In genomic region chr1:60859111-60859510, GRCh38 we compare ENCODE assay signal across 32 cellular contexts.
"Had no signal": no experiment of that assay in that cellular context is flagged by ENCODE, and none has a peak within 500 bp of the region (broad histone marks: within the 10 kb centered on the region; RNA-seq: fewer than 3 reads in every experiment).

No MANE protein-coding gene starts in this region.

- H3K9me3 Mint-ChIP-seq: activated B cell treated with CpG ODN at 0.5 μM for 24 hours; activated CD4-positive, alpha-beta memory T cell treated with anti-CD3 and anti-CD28 coated beads for 36 hours; activated CD4-positive, alpha-beta T cell treated with anti-CD3 and anti-CD28 coated beads, Interleukin-2, amount 10 ng/mL, durations not matched to agents 24 days and 14 days; activated CD8-positive, alpha-beta T cell treated with anti-CD3 and anti-CD28 coated beads for 36 hours; activated naive CD4-positive, alpha-beta T cell treated with anti-CD3 and anti-CD28 coated beads, Interleukin-2, amount 10 ng/mL, durations not matched to agents 7 days and 5 days; activated naive CD4-positive, alpha-beta T cell treated with anti-CD3 and anti-CD28 coated beads, Interleukin-2, amount 50 U/mL, for 24 hours; activated naive CD8-positive, alpha-beta T cell treated with anti-CD3 and anti-CD28 coated beads, Interleukin-2, amount 10 ng/mL, durations not matched to agents 7 days and 5 days; activated naive CD8-positive, alpha-beta T cell treated with anti-CD3 and anti-CD28 coated beads, Interleukin-2, amount 50 U/mL, for 24 hours; activated T-cell treated with anti-CD3 and anti-CD28 coated beads, Interleukin-2, amount 50 U/mL, for 24 hours; activated T-helper 2 cell treated with anti-CD3 and anti-CD28 coated beads, Interferon-gamma antibody, Interleukin-2, Interleukin-4, amounts not matched to agents 10 μg/mL and 5 μg/mL and 100 μg/mL, durations not matched to agents 14 hours and 24 hours and 36 hours; T-helper 1 cell treated with Interleukin-12 subunit alpha and Interleukin-12 subunit beta and Interleukin-4 antibody, amounts not matched to agents 30 μg/mL and 1 μg/mL, for 36 hours; T-helper 2 cell treated with Interferon-gamma antibody and Interleukin-4, amounts not matched to agents 5 μg/mL and 100 μg/mL, for 36 hours had no signal

- H3K4me3 Mint-ChIP-seq: activated B cell treated with CpG ODN at 0.5 μM for 24 hours; activated CD4-positive, alpha-beta memory T cell treated with anti-CD3 and anti-CD28 coated beads for 36 hours; activated CD4-positive, alpha-beta T cell treated with anti-CD3 and anti-CD28 coated beads, Interleukin-2, amount 10 ng/mL, durations not matched to agents 24 days and 14 days; activated CD8-positive, alpha-beta memory T cell treated with anti-CD3 and anti-CD28 coated beads, Interleukin-2, amount 10 ng/mL, durations not matched to agents 7 days and 5 days; activated CD8-positive, alpha-beta T cell treated with anti-CD3 and anti-CD28 coated beads for 36 hours; activated naive CD4-positive, alpha-beta T cell treated with anti-CD3 and anti-CD28 coated beads, Interleukin-2, amount 10 ng/mL, durations not matched to agents 7 days and 5 days; activated naive CD4-positive, alpha-beta T cell treated with anti-CD3 and anti-CD28 coated beads, Interleukin-2, amount 50 U/mL, for 24 hours; activated naive CD8-positive, alpha-beta T cell; activated naive CD8-positive, alpha-beta T cell treated with anti-CD3 and anti-CD28 coated beads, Interleukin-2, amount 10 ng/mL, durations not matched to agents 7 days and 5 days; activated naive CD8-positive, alpha-beta T cell treated with anti-CD3 and anti-CD28 coated beads, Interleukin-2, amount 50 U/mL, for 24 hours; activated T-cell treated with anti-CD3 and anti-CD28 coated beads, Interleukin-2, amount 50 U/mL, for 24 hours; T-helper 1 cell treated with Interleukin-12 subunit alpha and Interleukin-12 subunit beta and Interleukin-4 antibody, amounts not matched to agents 30 μg/mL and 1 μg/mL, for 36 hours; T-helper 2 cell treated with Interferon-gamma antibody and Interleukin-4, amounts not matched to agents 5 μg/mL and 100 μg/mL, for 36 hours had no signal

- H3K27me3 ChIP-seq: ascending aorta, brain microvascular endothelial cell, breast epithelium had no signal

- H3K9me3 ChIP-seq: ascending aorta, breast epithelium had no signal

- H3K27me3 Mint-ChIP-seq: activated B cell treated with CpG ODN at 0.5 μM for 24 hours; activated CD4-positive, alpha-beta memory T cell treated with anti-CD3 and anti-CD28 coated beads for 36 hours; activated naive CD4-positive, alpha-beta T cell treated with anti-CD3 and anti-CD28 coated beads, Interleukin-2, amount 10 ng/mL, durations not matched to agents 7 days and 5 days had no signal

- DNase-seq: activated B cell treated with CpG ODN at 0.5 μM for 24 hours; activated CD4-positive, alpha-beta memory T cell treated with anti-CD3 and anti-CD28 coated beads for 36 hours; activated CD4-positive, alpha-beta T cell treated with anti-CD3 and anti-CD28 coated beads for 4 hours; activated CD4-positive, alpha-beta T cell treated with anti-CD3 and anti-CD28 coated beads, Interleukin-2, amount 10 ng/mL, durations not matched to agents 24 days and 14 days; activated CD4-positive, alpha-beta T cell treated with anti-CD3 and anti-CD28 coated beads, Interleukin-2, amount 50 U/mL, for 1 hour; activated CD4-positive, alpha-beta T cell treated with anti-CD3 and anti-CD28 coated beads, Interleukin-2, amount 50 U/mL, for 4 hours; activated CD4-positive, CD25-positive, alpha-beta regulatory T cell treated with anti-CD3 and anti-CD28 coated beads, Interleukin-2, amount 50 U/mL, for 72 hours; activated CD8-positive, alpha-beta memory T cell treated with anti-CD3 and anti-CD28 coated beads, Interleukin-2, amount 10 ng/mL, durations not matched to agents 7 days and 5 days; activated CD8-positive, alpha-beta memory T cell treated with anti-CD3 and anti-CD28 coated beads, Interleukin-2, amount 50 U/mL, for 48 hours; activated CD8-positive, alpha-beta T cell treated with anti-CD3 and anti-CD28 coated beads for 36 hours; activated effector memory CD4-positive, alpha-beta T cell treated with Interleukin-2 at 50 U/mL for 16 hours; activated gamma-delta T cell; activated naive CD4-positive, alpha-beta T cell treated with anti-CD3 and anti-CD28 coated beads, Interleukin-2, amount 10 ng/mL, durations not matched to agents 7 days and 5 days; activated naive CD4-positive, alpha-beta T cell treated with Interleukin-2 at 50 U/mL for 16 hours; activated naive CD8-positive, alpha-beta T cell treated with anti-CD3 and anti-CD28 coated beads, Interleukin-2, amount 10 ng/mL, durations not matched to agents 7 days and 5 days; activated naive CD8-positive, alpha-beta T cell treated with anti-CD3 and anti-CD28 coated beads, Interleukin-2, amount 50 U/mL, for 24 hours; activated T-cell treated with anti-CD3 and anti-CD28 coated beads, Interleukin-2, amount 50 U/mL, for 24 hours; activated T-cell treated with anti-CD3 and anti-CD28 coated beads, Interleukin-2, amount 50 U/mL, for 48 hours; central memory CD4-positive, alpha-beta T cell; T-helper 1 cell; T-helper 2 cell; T-helper 9 cell had no signal

- ATAC-seq: activated CD8-positive, alpha-beta memory T cell treated with anti-CD3 and anti-CD28 coated beads, Interleukin-2, amount 10 ng/mL, durations not matched to agents 7 days and 5 days; activated CD8-positive, alpha-beta T cell treated with anti-CD3 and anti-CD28 coated beads for 36 hours; activated naive CD8-positive, alpha-beta T cell treated with anti-CD3 and anti-CD28 coated beads, Interleukin-2, amount 50 U/mL, for 24 hours had no signal

- H3K27ac Mint-ChIP-seq: activated B cell treated with CpG ODN at 0.5 μM for 24 hours; activated CD4-positive, alpha-beta memory T cell treated with anti-CD3 and anti-CD28 coated beads for 36 hours; activated CD4-positive, alpha-beta T cell treated with anti-CD3 and anti-CD28 coated beads, Interleukin-2, amount 10 ng/mL, durations not matched to agents 24 days and 14 days; activated CD8-positive, alpha-beta memory T cell treated with anti-CD3 and anti-CD28 coated beads, Interleukin-2, amount 10 ng/mL, durations not matched to agents 7 days and 5 days; activated CD8-positive, alpha-beta T cell treated with anti-CD3 and anti-CD28 coated beads for 36 hours; activated naive CD4-positive, alpha-beta T cell treated with anti-CD3 and anti-CD28 coated beads, Interleukin-2, amount 10 ng/mL, durations not matched to agents 7 days and 5 days; activated naive CD4-positive, alpha-beta T cell treated with anti-CD3 and anti-CD28 coated beads, Interleukin-2, amount 50 U/mL, for 24 hours; activated naive CD8-positive, alpha-beta T cell; activated naive CD8-positive, alpha-beta T cell treated with anti-CD3 and anti-CD28 coated beads, Interleukin-2, amount 10 ng/mL, durations not matched to agents 7 days and 5 days; activated naive CD8-positive, alpha-beta T cell treated with anti-CD3 and anti-CD28 coated beads, Interleukin-2, amount 50 U/mL, for 24 hours; activated T-cell treated with anti-CD3 and anti-CD28 coated beads, Interleukin-2, amount 50 U/mL, for 24 hours; activated T-helper 2 cell treated with anti-CD3 and anti-CD28 coated beads, Interferon-gamma antibody, Interleukin-2, Interleukin-4, amounts not matched to agents 10 μg/mL and 5 μg/mL and 100 μg/mL, durations not matched to agents 14 hours and 24 hours and 36 hours; T-helper 1 cell treated with Interleukin-12 subunit alpha and Interleukin-12 subunit beta and Interleukin-4 antibody, amounts not matched to agents 30 μg/mL and 1 μg/mL, for 36 hours; T-helper 2 cell treated with Interferon-gamma antibody and Interleukin-4, amounts not matched to agents 5 μg/mL and 100 μg/mL, for 36 hours had no signal

- FAIRE-seq: TTC549 had no signal

- H3K4me1 ChIP-seq: ascending aorta, breast epithelium had no signal

- H3K36me3 Mint-ChIP-seq: activated CD4-positive, alpha-beta memory T cell treated with anti-CD3 and anti-CD28 coated beads for 36 hours; activated CD8-positive, alpha-beta memory T cell treated with anti-CD3 and anti-CD28 coated beads, Interleukin-2, amount 10 ng/mL, durations not matched to agents 7 days and 5 days; activated naive CD4-positive, alpha-beta T cell treated with anti-CD3 and anti-CD28 coated beads, Interleukin-2, amount 10 ng/mL, durations not matched to agents 7 days and 5 days; activated naive CD4-positive, alpha-beta T cell treated with anti-CD3 and anti-CD28 coated beads, Interleukin-2, amount 50 U/mL, for 24 hours; activated naive CD8-positive, alpha-beta T cell; activated naive CD8-positive, alpha-beta T cell treated with anti-CD3 and anti-CD28 coated beads, Interleukin-2, amount 10 ng/mL, durations not matched to agents 7 days and 5 days had no signal

- H3K4me3 ChIP-seq: ascending aorta, breast epithelium had no signal

- H3K4me1 Mint-ChIP-seq: activated B cell treated with CpG ODN at 0.5 μM for 24 hours; activated CD4-positive, alpha-beta T cell treated with anti-CD3 and anti-CD28 coated beads, Interleukin-2, amount 10 ng/mL, durations not matched to agents 24 days and 14 days; activated CD8-positive, alpha-beta memory T cell treated with anti-CD3 and anti-CD28 coated beads, Interleukin-2, amount 10 ng/mL, durations not matched to agents 7 days and 5 days; activated naive CD4-positive, alpha-beta T cell treated with anti-CD3 and anti-CD28 coated beads, Interleukin-2, amount 10 ng/mL, durations not matched to agents 7 days and 5 days; activated naive CD4-positive, alpha-beta T cell treated with anti-CD3 and anti-CD28 coated beads, Interleukin-2, amount 50 U/mL, for 24 hours; activated naive CD8-positive, alpha-beta T cell treated with anti-CD3 and anti-CD28 coated beads, Interleukin-2, amount 10 ng/mL, durations not matched to agents 7 days and 5 days; activated naive CD8-positive, alpha-beta T cell treated with anti-CD3 and anti-CD28 coated beads, Interleukin-2, amount 50 U/mL, for 24 hours had no signal

- H3K36me3 ChIP-seq: ascending aorta, brain microvascular endothelial cell, breast epithelium had no signal

- H3K27ac ChIP-seq: ascending aorta, brain microvascular endothelial cell, breast epithelium, VCaP had no signal
